Comparison of ENCODE assay signal across 18 cellular contexts in genomic region chr14:77547512-77547911, GRCh38. TPM values are rescaled to one million over a fixed set of nuclear protein-coding genes. Genes with fewer than 3 reads are reported as not detected.
A peak's percentile ranks its signal among the peaks of the same experiment; 100 is the strongest.
DNase-seq lines count a peak whose midpoint lies in the region; TF ChIP-seq lines count a peak whose summit lies in the region.
"Had no signal": no experiment of that assay in that cellular context is flagged by ENCODE, and none has a peak within 500 bp of the region (broad histone marks: within the 10 kb centered on the region; RNA-seq: fewer than 3 reads in every experiment).

No MANE protein-coding gene starts in this region.

- no peak overlapping the region for H2AFZ ChIP-seq in Loucy (ENCODE audit: low read length)

- H3K36me3 ChIP-seq in Loucy (ENCODE audit: insufficient read depth, low read length): peaks cover 48% of the 10 kb centered on the region; the same call in 1 of the 2 replicates

- H3K9me3 Mint-ChIP-seq in endothelial cell (ENCODE audit: unreplicated experiment): no peaks in the 10 kb centered on the region
- H3K9me3 Mint-ChIP-seq in progenitor cell of endocrine pancreas (ENCODE audit: low read depth): no peaks in the 10 kb centered on the region
- H3K9me3 Mint-ChIP-seq: activated CD4-positive, alpha-beta memory T cell treated with anti-CD3 and anti-CD28 coated beads, Interleukin-2, amount 10 ng/mL, durations not matched to agents 7 days and 5 days had no signal

- no peak overlapping the region for H3K4me3 Mint-ChIP-seq in endothelial cell (ENCODE audit: unreplicated experiment)
- no peak overlapping the region for H3K4me3 Mint-ChIP-seq in progenitor cell of endocrine pancreas (ENCODE audit: low read depth)
- H3K4me3 Mint-ChIP-seq: activated CD4-positive, alpha-beta memory T cell treated with anti-CD3 and anti-CD28 coated beads, Interleukin-2, amount 10 ng/mL, durations not matched to agents 7 days and 5 days had no signal

- no peak overlapping the region for H3K9ac ChIP-seq in Loucy (ENCODE audit: low read depth, low read length, poor library complexity, severe bottlenecking)

- H3K36me3 Mint-ChIP-seq in endothelial cell (ENCODE audit: low read depth, unreplicated experiment) (peaks cover 26% of the 10 kb centered on the region), progenitor cell of endocrine pancreas (ENCODE audit: insufficient read depth) (peaks cover 15% of the 10 kb centered on the region)

- H3K9me2 ChIP-seq in Loucy (replicated peaks; ENCODE audit: low read depth, low read length): no peaks in the 10 kb centered on the region

- TF ChIP-seq CTCF in Loucy (conservative IDR thresholded peaks at IDR 0.05; ENCODE audit: low read length) (peak; percentile 28; the same call in 1 of the 2 replicates), endothelial cell (IDR thresholded peaks at IDR 0.05; ENCODE audit: unreplicated experiment) (no peak), progenitor cell of endocrine pancreas (IDR thresholded peaks at IDR 0.05; ENCODE audit: unreplicated experiment) (peak; percentile 21)

- H3F3A ChIP-seq in Loucy (ENCODE audit: low read depth): no peaks in the 10 kb centered on the region

- no peaks in the 10 kb centered on the region for H4K20me1 ChIP-seq in Loucy (ENCODE audit: insufficient read depth, low read length, poor library complexity, severe bottlenecking)

- no peaks in the 10 kb centered on the region for H3K27me3 ChIP-seq in Loucy (ENCODE audit: insufficient read depth, low read length, poor library complexity, severe bottlenecking)

- peaks cover 19% of the 10 kb centered on the region for H3K4me1 Mint-ChIP-seq in endothelial cell (ENCODE audit: unreplicated experiment)
- H3K4me1 Mint-ChIP-seq in progenitor cell of endocrine pancreas (ENCODE audit: low read depth): peaks cover 13% of the 10 kb centered on the region

- H3K9me3 ChIP-seq in Loucy (ENCODE audit: insufficient read depth, low read depth, low read length): no peaks in the 10 kb centered on the region
- H3K9me3 ChIP-seq: HAP-1, mucosa of descending colon had no signal

- H3K27ac Mint-ChIP-seq in endothelial cell (ENCODE audit: unreplicated experiment) (no peak overlapping the region), progenitor cell of endocrine pancreas (no peak overlapping the region)
- H3K27ac Mint-ChIP-seq: activated CD4-positive, alpha-beta memory T cell treated with anti-CD3 and anti-CD28 coated beads, Interleukin-2, amount 10 ng/mL, durations not matched to agents 7 days and 5 days had no signal

- H3K4me1 ChIP-seq in Loucy (ENCODE audit: insufficient read depth, low read length, poor library complexity, severe bottlenecking): no peaks in the 10 kb centered on the region

- H3K4me3 ChIP-seq in Loucy (ENCODE audit: low read length, poor library complexity, severe bottlenecking): no peak overlapping the region
- H3K4me3 ChIP-seq: HAP-1, mucosa of descending colon had no signal

- DNase-seq in ELR (ENCODE audit: low read depth) (peak; percentile 10), endothelial cell (ENCODE audit: low spot score) (peak; percentile 10), progenitor cell of endocrine pancreas (ENCODE audit: low spot score, unreplicated experiment) (no peak), NCI-H345 treated with DMSO at 0.1 percent for 48 hours (lab: John Stamatoyannopoulos, UW; ENCODE audit: unreplicated experiment) (no peak), RPMI8226 (no peak)
- DNase-seq in stimulated activated naive CD4-positive, alpha-beta T cell treated with Interleukin-2 at 50 U/mL for 16 hours (lab: John Stamatoyannopoulos, UW): no peak
- DNase-seq: activated CD4-positive, alpha-beta memory T cell treated with anti-CD3 and anti-CD28 coated beads, Interleukin-2, amount 10 ng/mL, durations not matched to agents 7 days and 5 days; C1 segment of cervical spinal cord; caudate nucleus; effector CD8-positive, alpha-beta T cell; foreskin melanocyte; mucosa of descending colon; NCI-H1436; NCI-H2171; occipital lobe; stimulated activated CD4-positive, alpha-beta T cell treated with anti-CD3 and anti-CD28 coated beads, Interleukin-4, amount 100 ng/mL, for 1 hour had no signal

- no peaks in the 10 kb centered on the region for H3K27me3 Mint-ChIP-seq in endothelial cell (ENCODE audit: unreplicated experiment)
- H3K27me3 Mint-ChIP-seq in progenitor cell of endocrine pancreas: no peaks in the 10 kb centered on the region
- H3K27me3 Mint-ChIP-seq: activated CD4-positive, alpha-beta memory T cell treated with anti-CD3 and anti-CD28 coated beads, Interleukin-2, amount 10 ng/mL, durations not matched to agents 7 days and 5 days had no signal

- H3K79me2 ChIP-seq in Loucy (ENCODE audit: insufficient read depth, low read length): no peaks in the 10 kb centered on the region

- H3K4me2 ChIP-seq in Loucy (ENCODE audit: low read depth, low read length, poor library complexity, severe bottlenecking): no peak overlapping the region

RNA-seq across cellular contexts. Expression of gene ISM2, which starts 48.9 kb away (rescaled TPM):
- total RNA-seq in endothelial cell (ENCODE audit: unreplicated experiment): 0.21 TPM
- 0.42 TPM in 1 of 2 replicates, not detected in the other for total RNA-seq in progenitor cell of endocrine pancreas
- total RNA-seq: activated CD4-positive, alpha-beta memory T cell treated with anti-CD3 and anti-CD28 coated beads, Interleukin-2, amount 10 ng/mL, durations not matched to agents 7 days and 5 days had no signal

Comparison
In these comparisons a context has a peak if more than half of its experiments do, and no peak if none do; other contexts are left out.
1. DNase-seq: peak in ELR (single experiment) and endothelial cell (single experiment); none in progenitor cell of endocrine pancreas (single experiment), stimulated activated naive CD4-positive, alpha-beta T cell treated with Interleukin-2 at 50 U/mL for 16 hours (single experiment), NCI-H345 treated with DMSO at 0.1 percent for 48 hours (single experiment) and RPMI8226 (single experiment).